ENCODE assay signal across 15 cellular contexts in genomic region chr6:16781348-16782169, GRCh38. TPM values are rescaled to one million over a fixed set of nuclear protein-coding genes. Genes with fewer than 3 reads are reported as not detected.
DNase-seq lines count a peak whose midpoint lies in the region; ATAC-seq and TF ChIP-seq lines count a peak whose summit lies in the region.
"Had no signal": no experiment of that assay in that cellular context is flagged by ENCODE, and none has a peak within 500 bp of the region (broad histone marks: within the 10 kb centered on the region; RNA-seq: fewer than 3 reads in every experiment).

No MANE protein-coding gene starts in this region.

- TF ChIP-seq CTCF in GM23338 (conservative IDR thresholded peaks at IDR 0.05; ENCODE audit: low read depth in 2 of 2) (no peak), RWPE1 (conservative IDR thresholded peaks at IDR 0.05; ENCODE audit: low read depth) (no peak)

- H3K36me3 ChIP-seq in GM23338 (ENCODE audit: insufficient read depth), result no peaks in the 10 kb centered on the region
- H3K36me3 ChIP-seq: uterus had no signal

- H3K36me3 Mint-ChIP-seq in GM23338 (ENCODE audit: low read depth), result 0 out of 3 replicates have a peak, but pooled peaks cover 4% of the 10 kb centered on the region
- H3K36me3 Mint-ChIP-seq: CD14-positive monocyte; stimulated activated memory B cell treated with anti-CD40 and anti-IgM and Interleukin-4, amounts not matched to agents 10 μg/mL and 1 μg/mL and 100 μg/mL, for 72 hours had no signal

- ATAC-seq in GM23338 (no peak), left cardiac atrium (peak; percentile 87), HG03280 (IDR thresholded peaks at IDR 0.05; ENCODE audit: unreplicated experiment) (no peak)
- ATAC-seq: stimulated activated memory B cell treated with anti-CD40 and anti-IgM and Interleukin-4, amounts not matched to agents 10 μg/mL and 1 μg/mL and 100 μg/mL, for 72 hours had no signal

- H3K4me1 Mint-ChIP-seq in GM23338, result peaks cover 7% of the 10 kb centered on the region
- H3K4me1 Mint-ChIP-seq: activated CD4-positive, alpha-beta T cell treated with anti-CD3 and anti-CD28 coated beads, Interleukin-2, amount 10 ng/mL, durations not matched to agents 7 days and 5 days; CD14-positive monocyte; stimulated activated memory B cell treated with anti-CD40 and anti-IgM and Interleukin-4, amounts not matched to agents 10 μg/mL and 1 μg/mL and 100 μg/mL, for 72 hours had no signal

- intact Hi-C loops in left cardiac atrium (cut with DNase I), result no loop called here

- POLR2A ChIA-PET in RWPE1 (lab: Yijun Ruan, JAX; ENCODE audit: low non-redundant PET), result no interaction called here

- no peak overlapping the region for H3K4me3 Mint-ChIP-seq in GM23338
- H3K4me3 Mint-ChIP-seq: activated CD4-positive, alpha-beta T cell treated with anti-CD3 and anti-CD28 coated beads, Interleukin-2, amount 10 ng/mL, durations not matched to agents 7 days and 5 days; activated naive CD8-positive, alpha-beta T cell; CD14-positive monocyte; stimulated activated memory B cell treated with anti-CD40 and anti-IgM and Interleukin-4, amounts not matched to agents 10 μg/mL and 1 μg/mL and 100 μg/mL, for 72 hours had no signal

- peaks cover 3% of the 10 kb centered on the region for H3K27me3 Mint-ChIP-seq in GM23338 (ENCODE audit: insufficient read depth, low read depth, poor library complexity)

- no peaks in the 10 kb centered on the region for H3F3A ChIP-seq in GM23338 (replicated peaks; ENCODE audit: low read depth)

- H3K9me3 Mint-ChIP-seq in GM23338, result no peaks in the 10 kb centered on the region; the same call in 2 of the 3 replicates

- no peaks in the 10 kb centered on the region for H3K27me3 ChIP-seq in GM23338 (ENCODE audit: insufficient read depth)
- H3K27me3 ChIP-seq: uterus had no signal

- H3K27ac ChIP-seq in GM23338 (ENCODE audit: low read depth) (no peak overlapping the region), RWPE1 (no peak overlapping the region)
- H3K27ac ChIP-seq: uterus had no signal

- no peaks in the 10 kb centered on the region for H3K79me2 ChIP-seq in GM23338 (replicated peaks; ENCODE audit: insufficient read depth)

- H2AFZ ChIP-seq in GM23338, result peak overlapping the region; percentile 49; the same call in 1 of the 2 replicates

- no peak overlapping the region for H3K27ac Mint-ChIP-seq in GM23338
- H3K27ac Mint-ChIP-seq: activated CD4-positive, alpha-beta T cell treated with anti-CD3 and anti-CD28 coated beads, Interleukin-2, amount 10 ng/mL, durations not matched to agents 7 days and 5 days; activated naive CD8-positive, alpha-beta T cell; CD14-positive monocyte; stimulated activated memory B cell treated with anti-CD40 and anti-IgM and Interleukin-4, amounts not matched to agents 10 μg/mL and 1 μg/mL and 100 μg/mL, for 72 hours had no signal

- CTCF ChIA-PET in RWPE1 (lab: Yijun Ruan, JAX), result no interaction called here

- DNase-seq in GM23338 (ENCODE audit: low spot score) (no peak), RWPE1 (ENCODE audit: low spot score) (peak; percentile 27), left cardiac atrium (no peak), renal cortical epithelial cell (ENCODE audit: low read depth) (peak; percentile 34), NCI-H1048 (lab: John Stamatoyannopoulos, UW) (no peak), SHP77 (lab: John Stamatoyannopoulos, UW) (no peak)
- DNase-seq: activated CD4-positive, alpha-beta T cell treated with anti-CD3 and anti-CD28 coated beads, Interleukin-2, amount 10 ng/mL, durations not matched to agents 7 days and 5 days; effector memory CD4-positive, alpha-beta T cell; mesendoderm; NCI-H2107; uterus had no signal

- no peak overlapping the region for H3K4me3 ChIP-seq in GM23338
- H3K4me3 ChIP-seq: uterus had no signal

- H3K4me2 ChIP-seq in GM23338, result no peak overlapping the region

- H4K20me1 ChIP-seq in GM23338 (replicated peaks; ENCODE audit: insufficient read depth), result no peaks in the 10 kb centered on the region

- H3K4me1 ChIP-seq in GM23338 (ENCODE audit: insufficient read depth), result no peaks in the 10 kb centered on the region; the same call in 1 of the 2 replicates
- H3K4me1 ChIP-seq: uterus had no signal

- H3K9me2 ChIP-seq in GM23338 (ENCODE audit: insufficient read depth), result peaks cover 19% of the 10 kb centered on the region; the same call in 1 of the 2 replicates

TF ChIP-seq in GM23338, 12 proteins besides CTCF, POLR2A, EP300 and RAD21 (continues in another document):
- TF ChIP-seq JUNB (IDR thresholded peaks at IDR 0.05; ENCODE audit: unreplicated experiment) (no peak), EZH2 (IDR thresholded peaks at IDR 0.05; ENCODE audit: low read depth, unreplicated experiment) (no peak)
- TF ChIP-seq, protein P1, sequence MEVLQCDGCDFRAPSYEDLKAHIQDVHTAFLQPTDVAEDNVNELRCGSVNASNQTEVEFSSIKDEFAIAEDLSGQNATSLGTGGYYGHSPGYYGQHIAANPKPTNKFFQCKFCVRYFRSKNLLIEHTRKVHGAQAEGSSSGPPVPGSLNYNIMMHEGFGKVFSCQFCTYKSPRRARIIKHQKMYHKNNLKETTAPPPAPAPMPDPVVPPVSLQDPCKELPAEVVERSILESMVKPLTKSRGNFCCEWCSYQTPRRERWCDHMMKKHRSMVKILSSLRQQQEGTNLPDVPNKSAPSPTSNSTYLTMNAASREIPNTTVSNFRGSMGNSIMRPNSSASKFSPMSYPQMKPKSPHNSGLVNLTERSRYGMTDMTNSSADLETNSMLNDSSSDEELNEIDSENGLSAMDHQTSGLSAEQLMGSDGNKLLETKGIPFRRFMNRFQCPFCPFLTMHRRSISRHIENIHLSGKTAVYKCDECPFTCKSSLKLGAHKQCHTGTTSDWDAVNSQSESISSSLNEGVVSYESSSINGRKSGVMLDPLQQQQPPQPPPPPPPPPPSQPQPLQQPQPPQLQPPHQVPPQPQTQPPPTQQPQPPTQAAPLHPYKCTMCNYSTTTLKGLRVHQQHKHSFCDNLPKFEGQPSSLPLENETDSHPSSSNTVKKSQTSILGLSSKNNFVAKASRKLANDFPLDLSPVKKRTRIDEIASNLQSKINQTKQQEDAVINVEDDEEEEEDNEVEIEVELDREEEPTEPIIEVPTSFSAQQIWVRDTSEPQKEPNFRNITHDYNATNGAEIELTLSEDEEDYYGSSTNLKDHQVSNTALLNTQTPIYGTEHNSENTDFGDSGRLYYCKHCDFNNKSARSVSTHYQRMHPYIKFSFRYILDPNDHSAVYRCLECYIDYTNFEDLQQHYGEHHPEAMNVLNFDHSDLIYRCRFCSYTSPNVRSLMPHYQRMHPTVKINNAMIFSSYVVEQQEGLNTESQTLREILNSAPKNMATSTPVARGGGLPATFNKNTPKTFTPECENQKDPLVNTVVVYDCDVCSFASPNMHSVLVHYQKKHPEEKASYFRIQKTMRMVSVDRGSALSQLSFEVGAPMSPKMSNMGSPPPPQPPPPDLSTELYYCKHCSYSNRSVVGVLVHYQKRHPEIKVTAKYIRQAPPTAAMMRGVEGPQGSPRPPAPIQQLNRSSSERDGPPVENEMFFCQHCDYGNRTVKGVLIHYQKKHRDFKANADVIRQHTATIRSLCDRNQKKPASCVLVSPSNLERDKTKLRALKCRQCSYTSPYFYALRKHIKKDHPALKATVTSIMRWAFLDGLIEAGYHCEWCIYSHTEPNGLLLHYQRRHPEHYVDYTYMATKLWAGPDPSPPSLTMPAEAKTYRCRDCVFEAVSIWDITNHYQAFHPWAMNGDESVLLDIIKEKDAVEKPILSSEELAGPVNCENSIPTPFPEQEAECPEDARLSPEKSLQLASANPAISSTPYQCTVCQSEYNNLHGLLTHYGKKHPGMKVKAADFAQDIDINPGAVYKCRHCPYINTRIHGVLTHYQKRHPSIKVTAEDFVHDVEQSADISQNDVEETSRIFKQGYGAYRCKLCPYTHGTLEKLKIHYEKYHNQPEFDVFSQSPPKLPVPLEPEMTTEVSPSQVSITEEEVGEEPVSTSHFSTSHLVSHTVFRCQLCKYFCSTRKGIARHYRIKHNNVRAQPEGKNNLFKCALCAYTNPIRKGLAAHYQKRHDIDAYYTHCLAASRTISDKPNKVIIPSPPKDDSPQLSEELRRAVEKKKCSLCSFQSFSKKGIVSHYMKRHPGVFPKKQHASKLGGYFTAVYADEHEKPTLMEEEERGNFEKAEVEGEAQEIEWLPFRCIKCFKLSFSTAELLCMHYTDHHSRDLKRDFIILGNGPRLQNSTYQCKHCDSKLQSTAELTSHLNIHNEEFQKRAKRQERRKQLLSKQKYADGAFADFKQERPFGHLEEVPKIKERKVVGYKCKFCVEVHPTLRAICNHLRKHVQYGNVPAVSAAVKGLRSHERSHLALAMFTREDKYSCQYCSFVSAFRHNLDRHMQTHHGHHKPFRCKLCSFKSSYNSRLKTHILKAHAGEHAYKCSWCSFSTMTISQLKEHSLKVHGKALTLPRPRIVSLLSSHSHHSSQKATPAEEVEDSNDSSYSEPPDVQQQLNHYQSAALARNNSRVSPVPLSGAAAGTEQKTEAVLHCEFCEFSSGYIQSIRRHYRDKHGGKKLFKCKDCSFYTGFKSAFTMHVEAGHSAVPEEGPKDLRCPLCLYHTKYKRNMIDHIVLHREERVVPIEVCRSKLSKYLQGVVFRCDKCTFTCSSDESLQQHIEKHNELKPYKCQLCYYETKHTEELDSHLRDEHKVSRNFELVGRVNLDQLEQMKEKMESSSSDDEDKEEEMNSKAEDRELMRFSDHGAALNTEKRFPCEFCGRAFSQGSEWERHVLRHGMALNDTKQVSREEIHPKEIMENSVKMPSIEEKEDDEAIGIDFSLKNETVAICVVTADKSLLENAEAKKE (CRISPR knock-in tag; IDR thresholded peaks at IDR 0.05), result no peak

RNA-seq across cellular contexts. Expression of gene ATXN1, which starts 20.3 kb away (rescaled TPM):
- 8.2 and 9.1 TPM in 2 replicates for total RNA-seq in GM23338 (2014; rRNA removed; shearing (Covaris generic))
- polyA plus RNA-seq in GM23338 (2016; fragmentation: Nextera tagmentation; extraction: Ambion mirVana), result 3.9 and 4.8 TPM in 2 replicates
- total RNA-seq in left cardiac atrium, result 10 to 100 TPM; 34.6 to 36.7 TPM
- total RNA-seq in renal cortical epithelial cell, result 14.4 and 27.2 TPM in 2 replicates

Comparison
In these comparisons a context has a peak if more than half of its experiments do, and no peak if none do; other contexts are left out.
1. ATAC-seq: peak in left cardiac atrium (2 of 2); none in GM23338 (single experiment) and HG03280 (single experiment).
2. DNase-seq: peak in RWPE1 (single experiment) and renal cortical epithelial cell (single experiment); none in GM23338 (single experiment), left cardiac atrium (single experiment), NCI-H1048 (single experiment) and SHP77 (0 of 2).